Comparison of ENCODE assay signal across 22 cellular contexts in the genomic region with DNA sequence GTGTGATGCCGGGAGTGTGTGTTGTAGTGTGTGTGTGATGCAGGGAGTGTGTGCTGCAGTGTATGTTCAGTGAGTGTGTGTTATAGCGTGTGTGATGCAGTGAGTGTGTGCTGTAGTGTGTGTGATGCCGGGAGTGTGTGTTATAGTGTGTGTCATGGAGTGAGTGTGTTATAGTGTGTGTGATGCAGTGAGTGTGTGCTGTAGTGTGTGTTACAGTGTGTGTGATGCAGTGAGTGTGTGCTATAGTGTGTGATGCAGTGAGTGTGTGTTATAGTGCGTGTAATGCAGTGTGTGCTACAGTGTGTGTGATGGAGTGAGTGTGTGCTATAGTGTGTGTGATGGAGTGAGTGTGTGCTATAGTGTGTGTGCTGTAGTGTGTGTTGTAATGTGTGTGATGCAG.
"Had no signal": no experiment of that assay in that cellular context is flagged by ENCODE, and none has a peak within 500 bp of the region (broad histone marks: within the 10 kb centered on the region; RNA-seq: fewer than 3 reads in every experiment).

No MANE protein-coding gene starts in this region.

- H3K4me3 Mint-ChIP-seq: naive B cell; nephron; neural progenitor cell; stimulated activated memory B cell treated with anti-CD40 and anti-IgM and Interleukin-4, amounts not matched to agents 10 μg/mL and 1 μg/mL and 100 μg/mL, for 72 hours had no signal

- ATAC-seq: left ventricle myocardium superior; mucosa of descending colon; stimulated activated memory B cell treated with anti-CD40 and anti-IgM and Interleukin-4, amounts not matched to agents 10 μg/mL and 1 μg/mL and 100 μg/mL, for 72 hours; stimulated activated naive CD8-positive, alpha-beta T cell treated with anti-CD3 and anti-CD28 coated beads, Interleukin-15, Interleukin-2, amounts not matched to agents 100 U/mL and 50 U/mL, for 24 hours had no signal

- H3K4me1 ChIP-seq: lower lobe of right lung, prostate gland, right atrium auricular region, sigmoid colon, testis, tibial artery, vagina had no signal

- H3K9ac ChIP-seq: neural progenitor cell had no signal

- H3K4me2 ChIP-seq: neural progenitor cell had no signal

- H3K4me1 Mint-ChIP-seq: naive B cell; nephron; stimulated activated memory B cell treated with anti-CD40 and anti-IgM and Interleukin-4, amounts not matched to agents 10 μg/mL and 1 μg/mL and 100 μg/mL, for 72 hours had no signal

- H3K36me3 Mint-ChIP-seq: naive B cell; neural progenitor cell; stimulated activated memory B cell treated with anti-CD40 and anti-IgM and Interleukin-4, amounts not matched to agents 10 μg/mL and 1 μg/mL and 100 μg/mL, for 72 hours had no signal

- H3K36me3 ChIP-seq: lower lobe of right lung, neural progenitor cell, prostate gland, right atrium auricular region, sigmoid colon, tibial artery, vagina had no signal

- H3K9me3 ChIP-seq: lower lobe of right lung, prostate gland, right atrium auricular region, sigmoid colon, testis, tibial artery, vagina had no signal

- FAIRE-seq: colon, frontal cortex, keratinocyte had no signal

- H3K27me3 Mint-ChIP-seq: naive B cell; stimulated activated memory B cell treated with anti-CD40 and anti-IgM and Interleukin-4, amounts not matched to agents 10 μg/mL and 1 μg/mL and 100 μg/mL, for 72 hours had no signal

- DNase-seq: dorsolateral prefrontal cortex; effector CD4-positive, alpha-beta T cell; left ventricle myocardium superior; lower lobe of right lung; mucosa of descending colon; naive B cell; nucleus accumbens; sigmoid colon; stimulated activated CD4-positive, alpha-beta T cell treated with anti-CD3 and anti-CD28 coated beads, Interleukin-4, amount 100 ng/mL, for 4 hours; stimulated activated naive CD8-positive, alpha-beta T cell treated with anti-CD3 and anti-CD28 coated beads, Interleukin-15, Interleukin-2, amounts not matched to agents 100 U/mL and 50 U/mL, for 24 hours; substantia nigra; testis; tibial artery had no signal

- H3K9me3 Mint-ChIP-seq: naive B cell; nephron; neural progenitor cell; stimulated activated memory B cell treated with anti-CD40 and anti-IgM and Interleukin-4, amounts not matched to agents 10 μg/mL and 1 μg/mL and 100 μg/mL, for 72 hours had no signal

- H3K27ac Mint-ChIP-seq: naive B cell; nephron; neural progenitor cell; stimulated activated memory B cell treated with anti-CD40 and anti-IgM and Interleukin-4, amounts not matched to agents 10 μg/mL and 1 μg/mL and 100 μg/mL, for 72 hours had no signal

- H3K4me3 ChIP-seq: dorsolateral prefrontal cortex, lower lobe of right lung, mucosa of descending colon, neural progenitor cell, prostate gland, right atrium auricular region, sigmoid colon, testis, tibial artery, vagina had no signal

- H3K27me3 ChIP-seq: neural progenitor cell, right atrium auricular region, sigmoid colon, testis, tibial artery, vagina had no signal

- H3K27ac ChIP-seq: dorsolateral prefrontal cortex, lower lobe of right lung, neural progenitor cell, prostate gland, right atrium auricular region, sigmoid colon, testis, tibial artery, vagina had no signal

- H2AFZ ChIP-seq: neural progenitor cell had no signal
